ENCODE assay signal across 1 cellular context in genomic region chr4:146508229-146508939, GRCh38.
A peak's percentile ranks its signal among the peaks of the same experiment; 100 is the strongest.
TF ChIP-seq lines count a peak whose summit lies in the region.

No MANE protein-coding gene starts in this region.

TF ChIP-seq in GM12878, 131 proteins besides CTCF, POLR2A, EP300 and RAD21:
- TF ChIP-seq ATF7 (IDR thresholded peaks at IDR 0.05; ENCODE audit: low read depth) (peak; percentile 38; the same call in 1 of the 2 replicates), GABPA (IDR thresholded peaks at IDR 0.05; ENCODE audit: low read depth) (no peak)
